Comparison of ENCODE assay signal across 9 cellular contexts in genomic region chr2:152647417-152648010, GRCh38.
DNase-seq lines count a peak whose midpoint lies in the region; ATAC-seq and TF ChIP-seq lines count a peak whose summit lies in the region.
"Had no signal": no experiment of that assay in that cellular context is flagged by ENCODE, and none has a peak within 500 bp of the region (broad histone marks: within the 10 kb centered on the region; RNA-seq: fewer than 3 reads in every experiment).

No MANE protein-coding gene starts in this region.

- no peaks in the 10 kb centered on the region for H3K9me3 Mint-ChIP-seq in activated T-helper 1 cell treated with anti-CD3 and anti-CD28 coated beads, Interleukin-12 subunit alpha, Interleukin-12 subunit beta, Interleukin-2, Interleukin-4 antibody, amounts not matched to agents 30 ng/mL and 10 ng/mL and 1 ng/mL, durations not matched to agents 14 hours and 24 hours and 36 hours

- H3K27ac Mint-ChIP-seq in activated T-helper 1 cell treated with anti-CD3 and anti-CD28 coated beads, Interleukin-12 subunit alpha, Interleukin-12 subunit beta, Interleukin-2, Interleukin-4 antibody, amounts not matched to agents 30 ng/mL and 10 ng/mL and 1 ng/mL, durations not matched to agents 14 hours and 24 hours and 36 hours = no peak overlapping the region

- H3K36me3 Mint-ChIP-seq in activated T-helper 1 cell treated with anti-CD3 and anti-CD28 coated beads, Interleukin-12 subunit alpha, Interleukin-12 subunit beta, Interleukin-2, Interleukin-4 antibody, amounts not matched to agents 30 ng/mL and 10 ng/mL and 1 ng/mL, durations not matched to agents 14 hours and 24 hours and 36 hours (ENCODE audit: low read depth) = peaks cover 12% of the 10 kb centered on the region

- DNase-seq in AG20443 (ENCODE audit: low spot score) = peak; percentile 38
- DNase-seq in NCI-H2107 treated with DMSO at 0.1 percent for 48 hours (lab: John Stamatoyannopoulos, UW; ENCODE audit: unreplicated experiment) = peak; percentile 42
- DNase-seq in mucosa of gallbladder (ENCODE audit: low spot score) = peak; percentile 21
- DNase-seq in NCI-H524 treated with DMSO at 0.1 percent for 48 hours (lab: John Stamatoyannopoulos, UW) = no peak
- no peak for DNase-seq in activated gamma-delta T cell treated with Interleukin-2 at 50 U/mL for 16 hours
- DNase-seq in omental fat pad (ENCODE audit: low spot score) = no peak
- DNase-seq in activated T-helper 1 cell treated with anti-CD3 and anti-CD28 coated beads, Interleukin-12 subunit alpha, Interleukin-12 subunit beta, Interleukin-2, Interleukin-4 antibody, amounts not matched to agents 30 ng/mL and 10 ng/mL and 1 ng/mL, durations not matched to agents 14 hours and 24 hours and 36 hours (ENCODE audit: low spot score) = no peak

- intact Hi-C loops in activated T-helper 1 cell treated with anti-CD3 and anti-CD28 coated beads, Interleukin-12 subunit alpha, Interleukin-12 subunit beta, Interleukin-2, Interleukin-4 antibody, amounts not matched to agents 30 ng/mL and 10 ng/mL and 1 ng/mL, durations not matched to agents 14 hours and 24 hours and 36 hours (cut with micrococcal nuclease) = no loop called here

- H3K4me1 ChIP-seq in endocrine pancreas (ENCODE audit: control insufficient read depth, insufficient read depth, low read length) = peaks cover 22% of the 10 kb centered on the region

- H3K4me3 ChIP-seq in endocrine pancreas (ENCODE audit: control insufficient read depth, insufficient read depth, low read length) = peak overlapping the region; percentile 24
- H3K4me3 ChIP-seq: HAP-1 had no signal

- no peaks in the 10 kb centered on the region for H3K36me3 ChIP-seq in endocrine pancreas (ENCODE audit: control insufficient read depth, insufficient read depth, low read length)

- H3K9me3 ChIP-seq in endocrine pancreas (ENCODE audit: control insufficient read depth, low read length) = no peaks in the 10 kb centered on the region
- H3K9me3 ChIP-seq: HAP-1 had no signal

- no peak for TF ChIP-seq CTCF in omental fat pad (IDR thresholded peaks at IDR 0.05)

- no peaks in the 10 kb centered on the region for H3K27me3 Mint-ChIP-seq in activated T-helper 1 cell treated with anti-CD3 and anti-CD28 coated beads, Interleukin-12 subunit alpha, Interleukin-12 subunit beta, Interleukin-2, Interleukin-4 antibody, amounts not matched to agents 30 ng/mL and 10 ng/mL and 1 ng/mL, durations not matched to agents 14 hours and 24 hours and 36 hours (ENCODE audit: insufficient read depth)

- no peak for ATAC-seq in omental fat pad (ENCODE audit: low FRiP score)

- no peaks in the 10 kb centered on the region for H3K27me3 ChIP-seq in endocrine pancreas (ENCODE audit: control insufficient read depth, insufficient read depth, low read length)

- H3K4me3 Mint-ChIP-seq in activated T-helper 1 cell treated with anti-CD3 and anti-CD28 coated beads, Interleukin-12 subunit alpha, Interleukin-12 subunit beta, Interleukin-2, Interleukin-4 antibody, amounts not matched to agents 30 ng/mL and 10 ng/mL and 1 ng/mL, durations not matched to agents 14 hours and 24 hours and 36 hours = no peak overlapping the region

- H3K4me1 Mint-ChIP-seq in activated T-helper 1 cell treated with anti-CD3 and anti-CD28 coated beads, Interleukin-12 subunit alpha, Interleukin-12 subunit beta, Interleukin-2, Interleukin-4 antibody, amounts not matched to agents 30 ng/mL and 10 ng/mL and 1 ng/mL, durations not matched to agents 14 hours and 24 hours and 36 hours (ENCODE audit: low read depth) = no peaks in the 10 kb centered on the region

- no peak overlapping the region for H3K9ac ChIP-seq in endocrine pancreas (ENCODE audit: control insufficient read depth, insufficient read depth, low read length)

Comparison
In these comparisons a context has a peak if more than half of its experiments do, and no peak if none do; other contexts are left out.
1. DNase-seq: peak in AG20443 (single experiment), NCI-H2107 treated with DMSO at 0.1 percent for 48 hours (single experiment) and mucosa of gallbladder (single experiment); none in NCI-H524 treated with DMSO at 0.1 percent for 48 hours (single experiment), activated gamma-delta T cell treated with Interleukin-2 at 50 U/mL for 16 hours (single experiment), omental fat pad (single experiment) and activated T-helper 1 cell treated with anti-CD3 and anti-CD28 coated beads, Interleukin-12 subunit alpha, Interleukin-12 subunit beta, Interleukin-2, Interleukin-4 antibody, amounts not matched to agents 30 ng/mL and 10 ng/mL and 1 ng/mL, durations not matched to agents 14 hours and 24 hours and 36 hours (single experiment).